In genomic region chr16:67399218-67399733, GRCh38 we compare ENCODE assay signal across 8 cellular contexts. TPM values are rescaled to one million over a fixed set of nuclear protein-coding genes. Genes with fewer than 3 reads are reported as not detected.
DNase-seq lines count a peak whose midpoint lies in the region; ATAC-seq and TF ChIP-seq lines count a peak whose summit lies in the region.

No MANE protein-coding gene starts in this region.

- peaks cover 0 to under 1% of the 10 kb centered on the region in 2 donors for H3K27me3 ChIP-seq in body of pancreas

- ATAC-seq in body of pancreas (no peak), left colon (peak; percentile 25), HG02588 (IDR thresholded peaks at IDR 0.05; ENCODE audit: unreplicated experiment) (no peak), GM18498 (IDR thresholded peaks at IDR 0.05; ENCODE audit: unreplicated experiment) (no peak), HG03469 (IDR thresholded peaks at IDR 0.05; ENCODE audit: unreplicated experiment) (no peak)

- H3K4me3 ChIP-seq in body of pancreas, result no peak overlapping the region

- H3K4me1 ChIP-seq in body of pancreas, result peaks cover 55% of the 10 kb centered on the region

- no peak for TF ChIP-seq POLR2A in body of pancreas (IDR thresholded peaks at IDR 0.05)

- H3K9me3 ChIP-seq in body of pancreas, result no peaks in the 10 kb centered on the region

- no peaks in the 10 kb centered on the region for H3K36me3 ChIP-seq in body of pancreas (replicated peaks in 1 of 2; ENCODE audit: insufficient read depth in 1 of 2, low read depth in 2 of 2)

- DNase-seq in ELF-1 (ENCODE audit: low read depth, low spot score), result peak; percentile 86
- DNase-seq in SKM-1 treated with dmso at 0.1 percent for 144 hours (lab: John Stamatoyannopoulos, UW; ENCODE audit: unreplicated experiment), result peak; percentile 23
- DNase-seq in body of pancreas, result peak; percentile 38 to 58 (median 48)
- peak; percentile 40 to 63 for DNase-seq in left colon
- peak; percentile 33 for DNase-seq in stimulated activated CD8-positive, alpha-beta memory T cell treated with anti-CD3 and anti-CD28 coated beads, Interleukin-4, amount 100 ng/mL, for 24 hours (ENCODE audit: low read depth)

- WGBS in body of pancreas, 2 donors, result 32 to 48% methylated on average over 14 to 41 of the region's 42 CpGs

- TF ChIP-seq CTCF in body of pancreas (IDR thresholded peaks at IDR 0.05), result peak; percentile 57 to 79 (median 70)

- H3K27ac ChIP-seq in body of pancreas, result no peak overlapping the region

- intact Hi-C loops in body of pancreas (cut with DNase I) (no loop called here), left colon (cut with DNase I, micrococcal nuclease) (no loop called here)

RNA-seq across cellular contexts. Expression of gene TPPP3, which starts 6.0 kb away (rescaled TPM):
- total RNA-seq in body of pancreas (10 to 100 TPM; 11.2 to 30.0 TPM), left colon (1 to 10 TPM; 4.1 to 8.3 TPM)

RNA-seq across cellular contexts. Expression of gene ZDHHC1, which starts 17.0 kb away (rescaled TPM):
- total RNA-seq in body of pancreas (10 to 100 TPM; 13.0 to 57.0 TPM), left colon (10 to 100 TPM; 10.7 to 12.5 TPM)

RNA-seq across cellular contexts. Expression of gene HSD11B2, which starts 31.6 kb away (rescaled TPM):
- total RNA-seq in body of pancreas (10 to 100 TPM in 1 of 2 donors, 1 to 10 TPM in 1; 5.4 to 13.8 TPM), left colon (1,000 to 10,000 TPM in 1 of 2 donors, 100 to 1,000 TPM in 1; 723 to 1,005 TPM)

Comparison
In these comparisons a context has a peak if more than half of its experiments do, and no peak if none do; other contexts are left out.
1. DNase-seq: peak in every context shown above with its lines; median percentile 86 in ELF-1; 52 in left colon; 48 in body of pancreas; 33 in stimulated activated CD8-positive, alpha-beta memory T cell treated with anti-CD3 and anti-CD28 coated beads, Interleukin-4, amount 100 ng/mL, for 24 hours; 23 in SKM-1 treated with dmso at 0.1 percent for 144 hours.
2. RNA of gene HSD11B2, which starts 31.6 kb away (total RNA-seq): 723 to 1,005 TPM in left colon; 5.4 to 13.8 TPM in body of pancreas; every median in the first group is over 10 times any median in the second.